Comparison of ENCODE assay signal across 30 cellular contexts in the genomic region with DNA sequence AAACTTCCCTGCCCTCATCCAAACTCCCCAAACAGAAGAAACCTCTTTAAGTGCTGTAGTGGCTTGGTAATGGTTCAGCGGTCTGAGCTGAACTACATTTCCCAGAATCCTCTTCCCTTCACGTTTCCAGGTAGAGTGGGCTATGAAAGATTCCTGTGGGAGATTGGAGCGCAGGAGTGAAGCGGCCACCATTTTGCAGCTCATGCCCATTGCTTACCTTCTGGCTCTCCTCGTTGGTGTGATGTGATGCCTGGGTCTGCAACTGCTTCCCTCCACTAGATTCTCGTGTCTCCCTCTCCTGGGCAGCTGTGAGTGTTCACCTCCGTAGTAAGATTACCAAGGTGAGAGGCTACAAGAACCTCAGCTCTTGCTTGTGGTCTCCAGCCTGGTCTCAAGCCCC.
DNase-seq lines count a peak whose midpoint lies in the region; ATAC-seq and TF ChIP-seq lines count a peak whose summit lies in the region.
"Had no signal": no experiment of that assay in that cellular context is flagged by ENCODE, and none has a peak within 500 bp of the region (broad histone marks: within the 10 kb centered on the region; RNA-seq: fewer than 3 reads in every experiment).

No MANE protein-coding gene starts in this region.

- in situ Hi-C loops in SK-MEL-5 (cut with HindIII; ENCODE audit: low pct_unique_long_range_greater_than_20kb, low sequenced_read_pairs): no loop called here

- H3K9ac ChIP-seq in mesendoderm (ENCODE audit: low read length): no peak overlapping the region
- H3K9ac ChIP-seq: parathyroid adenoma had no signal

- H3K27ac ChIP-seq in mesendoderm (ENCODE audit: low read depth, low read length) (no peak overlapping the region), A673 (ENCODE audit: low read depth, low read length, poor library complexity, severe bottlenecking) (no peak overlapping the region)
- H3K27ac ChIP-seq: epithelial cell of prostate, left ventricle myocardium inferior, parathyroid adenoma had no signal

- no peak overlapping the region for H4K8ac ChIP-seq in mesendoderm (ENCODE audit: low read depth, low read length)

- POLR2A ChIA-PET in A673 (lab: Charles Lee; ENCODE audit: low non-redundant PET): no interaction called here

- WGBS in mesendoderm (ENCODE audit: extremely low coverage, insufficient coverage, low lambda C conversion rate): no CpG with 5 or more reads among the region's 7 CpGs

- H3K79me2 ChIP-seq in mesendoderm (ENCODE audit: control insufficient read depth, insufficient read depth, low read length): no peaks in the 10 kb centered on the region
- H3K79me2 ChIP-seq: parathyroid adenoma had no signal

- no peak overlapping the region for H3K4ac ChIP-seq in mesendoderm (ENCODE audit: low read depth, low read length)

- no peak overlapping the region for H2AK5ac ChIP-seq in mesendoderm (ENCODE audit: low read length)

- H3K9me3 ChIP-seq in A673 (ENCODE audit: low read depth, low read length, poor library complexity, severe bottlenecking): no peaks in the 10 kb centered on the region
- H3K9me3 ChIP-seq: left ventricle myocardium inferior had no signal

- DNase-seq in NCI-H2227 (lab: John Stamatoyannopoulos, UW; ENCODE audit: unreplicated experiment): peak; percentile 16
- DNase-seq in NCI-H2227 treated with DMSO at 0.1 percent for 48 hours (lab: John Stamatoyannopoulos, UW): no peak
- peak; percentile 55 for DNase-seq in H7
- DNase-seq in SK-MEL-5 (ENCODE audit: low read depth, low spot score): peak; percentile 2
- DNase-seq in mesendoderm: peak; percentile 61
- no peak for DNase-seq in A673 (ENCODE audit: low spot score)
- DNase-seq in COLO668 (lab: John Stamatoyannopoulos, UW; ENCODE audit: unreplicated experiment): no peak
- DNase-seq: activated CD4-positive, alpha-beta T cell treated with anti-CD3 and anti-CD28 coated beads, Interleukin-2, amount 10 ng/mL, durations not matched to agents 7 days and 5 days; activated CD8-positive, alpha-beta memory T cell treated with anti-CD3 and anti-CD28 coated beads, Interleukin-2, amount 10 ng/mL, durations not matched to agents 7 days and 5 days; activated gamma-delta T cell treated with Interleukin-2 at 50 U/mL for 16 hours; activated naive CD8-positive, alpha-beta T cell treated with anti-CD3 and anti-CD28 coated beads, Interleukin-2, amount 10 ng/mL, durations not matched to agents 7 days and 5 days; activated T-cell treated with anti-CD3 and anti-CD28 coated beads, Interleukin-2, amount 50 U/mL, for 4 hours; AML-193; aorta; CD4-positive, alpha-beta memory T cell; DMS 273 treated with DMSO at 0.1 percent for 48 hours; effector CD8-positive, alpha-beta T cell; hypothalamus; KBM-7; left ventricle myocardium inferior; mesenchymal stem cell; NCI-H1105; NCI-H187; NCI-H526 treated with DMSO at 0.1 percent for 48 hours; small intestine; stimulated activated naive CD4-positive, alpha-beta T cell treated with Interleukin-2 at 50 U/mL for 16 hours; T1000 had no signal

- H3K56ac ChIP-seq in mesendoderm (ENCODE audit: low read length): no peak overlapping the region

- H3K18ac ChIP-seq in mesendoderm (ENCODE audit: low read length): no peak overlapping the region

- BruUV-seq in A673 (replicated peaks; lab: Mats Ljungman, UMichigan): no TSS peak

- H3K23ac ChIP-seq in mesendoderm (ENCODE audit: low read length): no peak overlapping the region

- CTCF ChIA-PET in A673 (lab: Charles Lee): interaction anchor here (0.6 kb wide), 1 partner anchor 84 kb away, joined by 3 read pairs; no protein-coding TSS in a partner anchor

- no peak overlapping the region for H2BK15ac ChIP-seq in mesendoderm (replicated peaks; ENCODE audit: low read depth)

- TF ChIP-seq CTCF in A673 (conservative IDR thresholded peaks at IDR 0.05; ENCODE audit: low read depth, low read length): no peak

- no peak overlapping the region for H3K4me2 ChIP-seq in mesendoderm (ENCODE audit: low read length)

- no peaks in the 10 kb centered on the region for H3K4me1 ChIP-seq in mesendoderm (ENCODE audit: control insufficient read depth, low read depth, low read length)
- H3K4me1 ChIP-seq in A673 (ENCODE audit: insufficient read depth, low read length, poor library complexity, severe bottlenecking): no peaks in the 10 kb centered on the region
- H3K4me1 ChIP-seq: left ventricle myocardium inferior, parathyroid adenoma had no signal

- intact Hi-C loops in A673 (cut with micrococcal nuclease; ENCODE audit: unreplicated experiment): no loop called here

- no peak overlapping the region for H2BK5ac ChIP-seq in mesendoderm (ENCODE audit: low read length)

- H3K4me3 ChIP-seq in H7 (ENCODE audit: insufficient read depth, low read depth, low read length) (no peak overlapping the region), mesendoderm (ENCODE audit: low read length) (no peak overlapping the region), A673 (ENCODE audit: low read depth, low read length, poor library complexity, severe bottlenecking) (no peak overlapping the region)
- H3K4me3 ChIP-seq: left ventricle myocardium inferior had no signal

- H3K36me3 ChIP-seq in H7 (replicated peaks; ENCODE audit: control insufficient read depth, insufficient read depth, low read length) (no peaks in the 10 kb centered on the region), mesendoderm (ENCODE audit: control insufficient read depth, insufficient read depth, low read length) (no peaks in the 10 kb centered on the region), A673 (ENCODE audit: insufficient read depth, low read length, poor library complexity, severe bottlenecking) (no peaks in the 10 kb centered on the region)
- H3K36me3 ChIP-seq: left ventricle myocardium inferior had no signal

- H3K27me3 ChIP-seq in H7 (ENCODE audit: control insufficient read depth, insufficient read depth, low read length) (no peaks in the 10 kb centered on the region), mesendoderm (ENCODE audit: insufficient read depth, low read length, poor library complexity) (no peaks in the 10 kb centered on the region), A673 (replicated peaks; ENCODE audit: insufficient read depth, low read depth, low read length, poor library complexity) (peaks cover 12% of the 10 kb centered on the region)

- H2BK120ac ChIP-seq in mesendoderm (ENCODE audit: low read depth, low read length): no peak overlapping the region

- no peaks in the 10 kb centered on the region for H3K79me1 ChIP-seq in mesendoderm (ENCODE audit: low read length)

- H4K5ac ChIP-seq in mesendoderm (ENCODE audit: low read length): peak overlapping the region; percentile 17

- ATAC-seq in activated CD4-positive, CD25-positive, alpha-beta regulatory T cell treated with anti-CD3 and anti-CD28 coated beads, Interleukin-2, amount 50 U/mL, for 24 hours: no peak
- ATAC-seq: activated CD8-positive, alpha-beta memory T cell treated with anti-CD3 and anti-CD28 coated beads, Interleukin-2, amount 10 ng/mL, durations not matched to agents 7 days and 5 days; activated T-cell treated with anti-CD3 and anti-CD28 coated beads, Interleukin-2, amount 50 U/mL, for 4 hours had no signal

Comparison
In these comparisons a context has a peak if more than half of its experiments do, and no peak if none do; other contexts are left out.
1. DNase-seq: peak in NCI-H2227 (single experiment), H7 (single experiment), SK-MEL-5 (single experiment) and mesendoderm (single experiment); none in NCI-H2227 treated with DMSO at 0.1 percent for 48 hours (single experiment), A673 (single experiment) and COLO668 (single experiment).